13 cellular contexts compared by ENCODE assay signal in the genomic region with DNA sequence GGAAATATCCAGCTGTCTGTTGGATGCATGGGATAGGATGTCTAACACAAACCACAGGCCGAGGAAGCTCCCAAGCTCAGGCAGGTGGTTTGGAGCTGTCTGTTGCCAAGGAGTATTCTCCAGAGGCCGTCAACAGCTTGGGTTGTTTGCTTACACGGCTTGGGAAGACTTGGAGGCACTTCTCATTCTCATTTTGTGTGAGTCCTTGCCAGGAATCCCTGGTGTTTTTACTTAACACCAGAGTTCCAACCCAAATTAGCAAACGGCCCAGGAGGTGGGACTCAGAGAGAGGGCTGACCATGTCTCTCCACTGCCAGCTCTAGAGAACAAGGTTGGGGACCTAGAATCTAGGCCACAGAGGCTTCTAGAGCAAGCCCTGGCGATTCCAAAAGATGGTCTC.
DNase-seq lines count a peak whose midpoint lies in the region; TF ChIP-seq lines count a peak whose summit lies in the region.
"Had no signal": no experiment of that assay in that cellular context is flagged by ENCODE, and none has a peak within 500 bp of the region (broad histone marks: within the 10 kb centered on the region; RNA-seq: fewer than 3 reads in every experiment).

No MANE protein-coding gene starts in this region.

- H3K27me3 ChIP-seq in right atrium auricular region, result no peaks in the 10 kb centered on the region
- H3K27me3 ChIP-seq in testis, result no peaks in the 10 kb centered on the region
- H3K27me3 ChIP-seq: BE2C, transverse colon had no signal

- DNase-seq in NCI-H2107 treated with DMSO at 0.1 percent for 48 hours (lab: John Stamatoyannopoulos, UW; ENCODE audit: unreplicated experiment), result peak; percentile 55
- peak; percentile 32 for DNase-seq in brain pericyte (ENCODE audit: low read depth, low spot score)
- DNase-seq in right atrium auricular region (ENCODE audit: low spot score), result no peak
- DNase-seq in testis, result peak; percentile 77
- DNase-seq in NCI-H748 treated with DMSO at 0.1 percent for 48 hours (lab: John Stamatoyannopoulos, UW), result no peak
- DNase-seq in activated effector memory CD4-positive, alpha-beta T cell treated with anti-CD3 and anti-CD28 coated beads, Interleukin-2, amount 50 U/mL, for 16 hours, result no peak
- DNase-seq in pons (ENCODE audit: low spot score), result no peak
- DNase-seq: activated B cell treated with CpG ODN at 0.5 μM for 24 hours; BE2C; nephron progenitor cell; SHP77 treated with DMSO at 0.1 percent for 48 hours; stimulated activated CD8-positive, alpha-beta memory T cell treated with anti-CD3 and anti-CD28 coated beads, Interleukin-4, amount 100 ng/mL, for 48 hours; transverse colon had no signal

- 59 to 79% methylated on average over 2 to 5 of the region's 5 CpGs for WGBS in testis, 2 donors

- intact Hi-C loops in testis (cut with DNase I; ENCODE audit: low total_unique reads), result no loop called here

- no peak for TF ChIP-seq POLR2A in testis (IDR thresholded peaks at IDR 0.05)

- peaks cover 0 to 16% of the 10 kb centered on the region in 2 donors for H3K4me1 ChIP-seq in right atrium auricular region
- H3K4me1 ChIP-seq in testis, result peaks cover 15% of the 10 kb centered on the region
- H3K4me1 ChIP-seq: BE2C had no signal

- H3K4me3 ChIP-seq in right atrium auricular region (no peak overlapping the region), testis (no peak overlapping the region)
- H3K4me3 ChIP-seq: transverse colon had no signal

- peak overlapping the region; percentile 17 to 21 for H3K27ac ChIP-seq in right atrium auricular region
- H3K27ac ChIP-seq in testis, result peak overlapping the region; percentile 5 to 65

- H3K9me3 ChIP-seq in right atrium auricular region (no peaks in the 10 kb centered on the region), testis (no peaks in the 10 kb centered on the region)
- H3K9me3 ChIP-seq: BE2C, transverse colon had no signal

- H3K36me3 ChIP-seq in right atrium auricular region (no peaks in the 10 kb centered on the region), testis (ENCODE audit: low read depth, missing control alignments) (no peaks in the 10 kb centered on the region)
- H3K36me3 ChIP-seq: BE2C, transverse colon had no signal

- TF ChIP-seq CTCF in right atrium auricular region (IDR thresholded peaks at IDR 0.05) (no peak), testis (IDR thresholded peaks at IDR 0.05) (no peak)

Comparison
In these comparisons a context has a peak if more than half of its experiments do, and no peak if none do; other contexts are left out.
1. DNase-seq: peak in NCI-H2107 treated with DMSO at 0.1 percent for 48 hours (single experiment), brain pericyte (single experiment) and testis (single experiment); none in right atrium auricular region (single experiment), NCI-H748 treated with DMSO at 0.1 percent for 48 hours (single experiment), activated effector memory CD4-positive, alpha-beta T cell treated with anti-CD3 and anti-CD28 coated beads, Interleukin-2, amount 50 U/mL, for 16 hours (single experiment) and pons (single experiment).